11 cellular contexts compared by ENCODE assay signal in genomic region chr2:172634477-172634876, GRCh38.
"Had no signal": no experiment of that assay in that cellular context is flagged by ENCODE, and none has a peak within 500 bp of the region (broad histone marks: within the 10 kb centered on the region; RNA-seq: fewer than 3 reads in every experiment).

No MANE protein-coding gene starts in this region.

- DNase-seq: GM23248, GOT3, H7, H9, HCEC 1CT, HFFc6 had no signal

- ATAC-seq: GM23338, HCT116 had no signal

- H3K4me2 ChIP-seq: GM23338 had no signal

- H3K36me3 ChIP-seq: HAP-1 had no signal

- H3K4me3 ChIP-seq: GM23248, GM23338, HAP-1 had no signal

- H3K9ac ChIP-seq: GM23248 had no signal

- H2AFZ ChIP-seq: GM23248, GM23338 had no signal

- H3K4me1 ChIP-seq: HAP-1 had no signal

- FAIRE-seq: H1, H54 had no signal

- H3K9me3 ChIP-seq: HAP-1 had no signal

- H3K27ac ChIP-seq: GM23248 had no signal
